Comparison of ENCODE assay signal across 8 cellular contexts in the genomic region with DNA sequence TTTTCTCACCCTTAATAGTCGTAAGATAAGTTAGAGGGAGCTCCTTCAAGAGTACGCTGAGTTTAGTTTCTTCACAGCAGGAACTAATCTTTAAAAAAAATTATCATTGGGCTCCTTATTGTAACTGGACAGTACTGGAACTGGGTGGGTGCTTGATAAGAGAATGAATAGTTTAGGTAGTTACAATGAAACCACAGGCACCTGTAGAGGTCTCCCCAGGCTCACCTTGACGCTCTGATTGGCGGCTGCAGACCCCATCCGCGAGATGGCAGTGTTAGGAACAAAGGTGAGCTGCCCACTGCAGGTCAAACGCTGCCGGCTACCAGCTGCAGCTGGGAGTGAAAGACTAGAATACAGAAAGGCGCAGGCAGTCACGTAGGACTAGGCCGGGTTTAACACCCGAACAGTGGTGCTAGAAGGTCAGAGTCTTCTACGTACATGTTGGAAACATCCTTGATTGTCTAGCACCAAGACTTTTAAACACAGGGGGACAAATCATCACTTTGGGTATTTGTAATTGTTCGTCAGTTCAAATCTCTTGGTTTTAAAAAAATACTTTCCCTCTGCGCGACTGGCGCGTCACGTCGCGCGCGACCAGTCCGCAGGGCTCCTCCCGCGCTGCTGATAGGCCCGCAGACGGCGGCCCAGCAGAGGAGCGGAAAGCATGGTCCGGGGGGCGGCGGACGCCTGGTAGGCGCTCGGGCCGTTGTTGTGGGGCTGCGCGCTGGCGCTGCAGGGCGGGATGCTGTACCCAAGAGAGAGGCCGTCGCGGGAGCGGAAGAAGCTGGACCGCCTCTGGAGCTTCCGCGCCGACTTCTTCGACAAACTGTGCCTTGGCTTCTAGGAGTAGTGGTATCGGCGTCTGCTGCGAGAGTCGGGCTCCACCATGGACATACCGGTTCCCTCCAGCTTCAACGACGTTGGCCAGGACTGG. TPM values are rescaled to one million over a fixed set of nuclear protein-coding genes. Genes with fewer than 3 reads are reported as not detected.
DNase-seq lines count a peak whose midpoint lies in the region; ATAC-seq lines count a peak whose summit lies in the region.

No MANE protein-coding gene starts in this region.

- H3K9me3 Mint-ChIP-seq in activated T-helper 1 cell treated with anti-CD3 and anti-CD28 coated beads, Interleukin-12 subunit alpha, Interleukin-12 subunit beta, Interleukin-2, Interleukin-4 antibody, amounts not matched to agents 30 ng/mL and 10 ng/mL and 1 ng/mL, durations not matched to agents 14 hours and 24 hours and 36 hours: peaks cover 5% of the 10 kb centered on the region
- no peaks in the 10 kb centered on the region for H3K9me3 Mint-ChIP-seq in naive thymus-derived CD4-positive, alpha-beta T cell

- no peaks in the 10 kb centered on the region for H3K9me3 ChIP-seq in naive thymus-derived CD4-positive, alpha-beta T cell (ENCODE audit: control insufficient read depth in 2 of 3, low read length in 3 of 3)

- H3K36me3 ChIP-seq in naive thymus-derived CD4-positive, alpha-beta T cell (ENCODE audit: control insufficient read depth in 2 of 3, insufficient read depth in 3 of 3, low read length in 3 of 3): no peaks in the 10 kb centered on the region

- peak overlapping the region; percentile 87 for H3K4me3 Mint-ChIP-seq in activated T-helper 1 cell treated with anti-CD3 and anti-CD28 coated beads, Interleukin-12 subunit alpha, Interleukin-12 subunit beta, Interleukin-2, Interleukin-4 antibody, amounts not matched to agents 30 ng/mL and 10 ng/mL and 1 ng/mL, durations not matched to agents 14 hours and 24 hours and 36 hours
- peak overlapping the region; percentile 87 to 97 (median 90) for H3K4me3 Mint-ChIP-seq in naive thymus-derived CD4-positive, alpha-beta T cell

- no peaks in the 10 kb centered on the region for H3K27me3 ChIP-seq in naive thymus-derived CD4-positive, alpha-beta T cell (ENCODE audit: control insufficient read depth in 2 of 2, insufficient read depth in 2 of 2, low read length in 2 of 2)

- CTCF ChIA-PET in naive thymus-derived CD4-positive, alpha-beta T cell (lab: Charles Lee): interaction anchor here (0.6 to 3.1 kb wide), 7 partner anchors 9 to 582 kb away, joined by 3 to 14 read pairs (median 3); no protein-coding TSS in a partner anchor

- ATAC-seq in GM19035 (IDR thresholded peaks at IDR 0.05; ENCODE audit: unreplicated experiment): peak; percentile 83
- peak; percentile 85 for ATAC-seq in HG03439 (IDR thresholded peaks at IDR 0.05; ENCODE audit: unreplicated experiment)
- ATAC-seq in naive thymus-derived CD4-positive, alpha-beta T cell: peak; percentile 86

- H3K27me3 Mint-ChIP-seq in activated T-helper 1 cell treated with anti-CD3 and anti-CD28 coated beads, Interleukin-12 subunit alpha, Interleukin-12 subunit beta, Interleukin-2, Interleukin-4 antibody, amounts not matched to agents 30 ng/mL and 10 ng/mL and 1 ng/mL, durations not matched to agents 14 hours and 24 hours and 36 hours (ENCODE audit: insufficient read depth): no peaks in the 10 kb centered on the region
- H3K27me3 Mint-ChIP-seq in naive thymus-derived CD4-positive, alpha-beta T cell: no peaks in the 10 kb centered on the region

- intact Hi-C loops in activated T-helper 1 cell treated with anti-CD3 and anti-CD28 coated beads, Interleukin-12 subunit alpha, Interleukin-12 subunit beta, Interleukin-2, Interleukin-4 antibody, amounts not matched to agents 30 ng/mL and 10 ng/mL and 1 ng/mL, durations not matched to agents 14 hours and 24 hours and 36 hours (cut with micrococcal nuclease): loop anchor here (1.0 to 5.0 kb wide), 3 partner anchors 46 to 1539 kb away; partner anchors contain the start of genes ABCE1, ANAPC10 and SMARCA5
- intact Hi-C loops in naive thymus-derived CD4-positive, alpha-beta T cell (cut with micrococcal nuclease): loop anchor here (1.0 to 10.0 kb wide), 9 partner anchors 46 to 1536 kb away; partner anchors contain the start of genes SMARCA5 (in 2 of the 2), ABCE1 (in 1 of the 2), ANAPC10 (in 1 of the 2) and GYPE (in 1 of the 2)

- peak overlapping the region; percentile 87 for H3K27ac Mint-ChIP-seq in activated T-helper 1 cell treated with anti-CD3 and anti-CD28 coated beads, Interleukin-12 subunit alpha, Interleukin-12 subunit beta, Interleukin-2, Interleukin-4 antibody, amounts not matched to agents 30 ng/mL and 10 ng/mL and 1 ng/mL, durations not matched to agents 14 hours and 24 hours and 36 hours
- H3K27ac Mint-ChIP-seq in naive thymus-derived CD4-positive, alpha-beta T cell: peak overlapping the region; percentile 78 to 96 (median 91)

- peak overlapping the region; percentile 79 for H3K4me3 ChIP-seq in naive thymus-derived CD4-positive, alpha-beta T cell (ENCODE audit: low read length)

- DNase-seq in Ammon's horn (ENCODE audit: low spot score) (peak; percentile 68), NOMO-1 treated with dmso at 0.1 percent for 144 hours (lab: John Stamatoyannopoulos, UW; ENCODE audit: unreplicated experiment) (peak; percentile 2), fibroblast of peridontal ligament (ENCODE audit: extremely low read depth) (peak; percentile 58)
- DNase-seq in activated T-helper 1 cell treated with anti-CD3 and anti-CD28 coated beads, Interleukin-12 subunit alpha, Interleukin-12 subunit beta, Interleukin-2, Interleukin-4 antibody, amounts not matched to agents 30 ng/mL and 10 ng/mL and 1 ng/mL, durations not matched to agents 14 hours and 24 hours and 36 hours (ENCODE audit: low spot score): peak; percentile 62
- DNase-seq in naive thymus-derived CD4-positive, alpha-beta T cell: peak; percentile 38 to 80 (median 58)
- DNase-seq in stimulated activated naive CD4-positive, alpha-beta T cell treated with Interleukin-2 at 50 U/mL for 16 hours (lab: John Stamatoyannopoulos, UW): peak; percentile 47

- peaks cover 14% of the 10 kb centered on the region for H3K36me3 Mint-ChIP-seq in activated T-helper 1 cell treated with anti-CD3 and anti-CD28 coated beads, Interleukin-12 subunit alpha, Interleukin-12 subunit beta, Interleukin-2, Interleukin-4 antibody, amounts not matched to agents 30 ng/mL and 10 ng/mL and 1 ng/mL, durations not matched to agents 14 hours and 24 hours and 36 hours (ENCODE audit: low read depth)
- peaks cover 0 to 8% (median 0%) of the 10 kb centered on the region in 5 donors for H3K36me3 Mint-ChIP-seq in naive thymus-derived CD4-positive, alpha-beta T cell

- peaks cover 7 to 11% of the 10 kb centered on the region in 2 donors for H3K4me1 ChIP-seq in naive thymus-derived CD4-positive, alpha-beta T cell (ENCODE audit: control insufficient read depth in 2 of 2, insufficient read depth in 2 of 2, low read length in 2 of 2)

- peak overlapping the region; percentile 52 for H3K27ac ChIP-seq in naive thymus-derived CD4-positive, alpha-beta T cell (ENCODE audit: low read depth, low read length)

- H3K4me1 Mint-ChIP-seq in activated T-helper 1 cell treated with anti-CD3 and anti-CD28 coated beads, Interleukin-12 subunit alpha, Interleukin-12 subunit beta, Interleukin-2, Interleukin-4 antibody, amounts not matched to agents 30 ng/mL and 10 ng/mL and 1 ng/mL, durations not matched to agents 14 hours and 24 hours and 36 hours (ENCODE audit: low read depth): peaks cover 42% of the 10 kb centered on the region
- H3K4me1 Mint-ChIP-seq in naive thymus-derived CD4-positive, alpha-beta T cell: peaks cover 8 to 40% (median 28%) of the 10 kb centered on the region in 7 donors

- POLR2A ChIA-PET in naive thymus-derived CD4-positive, alpha-beta T cell (lab: Charles Lee): interaction anchor here (0.7 to 1.5 kb wide), 2 partner anchors 12 to 45 kb away, joined by 3 to 7 read pairs; no protein-coding TSS in a partner anchor

RNA-seq across cellular contexts. Expression of gene SMARCA5, which starts 45.6 kb away (rescaled TPM):
- 59.9 and 60.7 TPM in 2 replicates for total RNA-seq in activated T-helper 1 cell treated with anti-CD3 and anti-CD28 coated beads, Interleukin-12 subunit alpha, Interleukin-12 subunit beta, Interleukin-2, Interleukin-4 antibody, amounts not matched to agents 30 ng/mL and 10 ng/mL and 1 ng/mL, durations not matched to agents 14 hours and 24 hours and 36 hours
- total RNA-seq in naive thymus-derived CD4-positive, alpha-beta T cell: 10 to 100 TPM; 48.3 to 58.2 (median 54.4) TPM
- polyA plus RNA-seq in naive thymus-derived CD4-positive, alpha-beta T cell: 10 to 100 TPM; 24.2 to 32.9 TPM

Comparison
In these comparisons a context has a peak if more than half of its experiments do, and no peak if none do; other contexts are left out.
1. Peak in every context shown above with its lines: DNase-seq, ATAC-seq, H3K4me3 ChIP-seq and H3K27ac ChIP-seq.
2. DNase-seq: peak in every context shown above with its lines; median percentile 68 in Ammon's horn; 62 in activated T-helper 1 cell treated with anti-CD3 and anti-CD28 coated beads, Interleukin-12 subunit alpha, Interleukin-12 subunit beta, Interleukin-2, Interleukin-4 antibody, amounts not matched to agents 30 ng/mL and 10 ng/mL and 1 ng/mL, durations not matched to agents 14 hours and 24 hours and 36 hours; 58 in fibroblast of peridontal ligament; 58 in naive thymus-derived CD4-positive, alpha-beta T cell; 47 in stimulated activated naive CD4-positive, alpha-beta T cell treated with Interleukin-2 at 50 U/mL for 16 hours; 2 in NOMO-1 treated with dmso at 0.1 percent for 144 hours.